Comparison of ENCODE assay signal across 12 cellular contexts in genomic region chr16:67489401-67490083, GRCh38. TPM values are rescaled to one million over a fixed set of nuclear protein-coding genes. Genes with fewer than 3 reads are reported as not detected.
A peak's percentile ranks its signal among the peaks of the same experiment; 100 is the strongest.
DNase-seq lines count a peak whose midpoint lies in the region; ATAC-seq and TF ChIP-seq lines count a peak whose summit lies in the region.
"Had no signal": no experiment of that assay in that cellular context is flagged by ENCODE, and none has a peak within 500 bp of the region (broad histone marks: within the 10 kb centered on the region; RNA-seq: fewer than 3 reads in every experiment).

No MANE protein-coding gene starts in this region.

- ATAC-seq in HG02759 (IDR thresholded peaks at IDR 0.05; ENCODE audit: unreplicated experiment) (peak; percentile 14), WTC11 (no peak)
- no peak for ATAC-seq in activated CD4-positive, CD25-positive, alpha-beta regulatory T cell treated with anti-CD3 and anti-CD28 coated beads, Interleukin-2, amount 50 U/mL, for 24 hours

- peaks cover 0 to 3% (median 0%) of the 10 kb centered on the region in 4 donors for H3K36me3 ChIP-seq in liver (ENCODE audit: control insufficient read depth in 4 of 4, insufficient read depth in 3 of 4, low read depth in 1 of 4, low read length in 3 of 4)
- H3K36me3 ChIP-seq in suprapubic skin, result peaks cover 9% of the 10 kb centered on the region

- H3K4me1 ChIP-seq in liver (ENCODE audit: control insufficient read depth in 4 of 4, insufficient read depth in 4 of 4, low read length in 3 of 4) (peaks cover 3 to 10% (median 8%) of the 10 kb centered on the region in 4 donors), suprapubic skin (peaks cover 13% of the 10 kb centered on the region)

- TF ChIP-seq RAD21 in liver (IDR thresholded peaks at IDR 0.05), result no peak

- H3K36me3 Mint-ChIP-seq in WTC11, result no peaks in the 10 kb centered on the region

- POLR2A ChIA-PET in WTC11 (lab: Charles Lee), result interaction anchor here (0.6 kb wide), 1 partner anchor 100 kb away, joined by 4 read pairs; no protein-coding TSS in a partner anchor

- CTCF ChIA-PET in WTC11 (lab: Charles Lee), result interaction anchor here (0.8 to 4.1 kb wide), 14 partner anchors 8 to 205 kb away, joined by 3 to 45 read pairs (median 4); partner anchors contain the start of gene ATP6V0D1

- no peak for DNase-seq in suprapubic skin (ENCODE audit: low spot score in 2 of 2)
- no peak for DNase-seq in WTC11 (ENCODE audit: low spot score)
- no peak for DNase-seq in NCI-H446 treated with DMSO at 0.1 percent for 48 hours (lab: John Stamatoyannopoulos, UW)
- DNase-seq: activated CD4-positive, alpha-beta T cell treated with anti-CD3 and anti-CD28 coated beads, Interleukin-2, amount 10 ng/mL, durations not matched to agents 24 days and 14 days; HFFc6 had no signal

- 43 to 61% (median 56%) methylated on average over 4 of the region's 4 CpGs for WGBS in adipose tissue, 3 donors
- 67% methylated on average over 4 of the region's 4 CpGs for WGBS in liver
- WGBS in suprapubic skin, result 72% methylated on average over 4 of the region's 4 CpGs

- H3K27ac ChIP-seq in adipose tissue (ENCODE audit: low read depth, low read length) (peak overlapping the region; percentile 60), liver (ENCODE audit: low read depth in 1 of 2, low read length in 2 of 2) (peak overlapping the region; percentile 43 to 78), suprapubic skin (peak overlapping the region; percentile 28)

- H3K27ac Mint-ChIP-seq in WTC11, result no peak overlapping the region
- H3K27ac Mint-ChIP-seq: activated CD4-positive, alpha-beta T cell treated with anti-CD3 and anti-CD28 coated beads, Interleukin-2, amount 10 ng/mL, durations not matched to agents 24 days and 14 days; HFFc6 had no signal

- peaks cover 11% of the 10 kb centered on the region for H3K4me1 Mint-ChIP-seq in WTC11

- no peak for TF ChIP-seq EP300 in suprapubic skin (IDR thresholded peaks at IDR 0.05)

- peaks cover 6% of the 10 kb centered on the region; the same call in 1 of the 2 replicates for H3K9me3 Mint-ChIP-seq in WTC11
- H3K9me3 Mint-ChIP-seq: activated CD4-positive, alpha-beta T cell treated with anti-CD3 and anti-CD28 coated beads, Interleukin-2, amount 10 ng/mL, durations not matched to agents 24 days and 14 days; HFFc6 had no signal

- no peak overlapping the region for H3K4me3 Mint-ChIP-seq in WTC11
- H3K4me3 Mint-ChIP-seq: activated CD4-positive, alpha-beta T cell treated with anti-CD3 and anti-CD28 coated beads, Interleukin-2, amount 10 ng/mL, durations not matched to agents 24 days and 14 days; HFFc6 had no signal

- H3K27me3 ChIP-seq in liver (ENCODE audit: control insufficient read depth in 4 of 4, insufficient read depth in 4 of 4, low read length in 3 of 4) (no peaks in the 10 kb centered on the region), suprapubic skin (no peaks in the 10 kb centered on the region)

- no peak overlapping the region for H3K9ac ChIP-seq in liver (ENCODE audit: low read depth in 1 of 2, low read length in 2 of 2)

- TF ChIP-seq CTCF in liver (IDR thresholded peaks at IDR 0.05; ENCODE audit: low read depth, low read length, missing input control) (no peak), suprapubic skin (IDR thresholded peaks at IDR 0.05) (no peak), WTC11 (IDR thresholded peaks at IDR 0.05) (no peak)

- peaks cover 100% of the 10 kb centered on the region for H3K27me3 Mint-ChIP-seq in WTC11 (ENCODE audit: low read depth)
- H3K27me3 Mint-ChIP-seq: activated CD4-positive, alpha-beta T cell treated with anti-CD3 and anti-CD28 coated beads, Interleukin-2, amount 10 ng/mL, durations not matched to agents 24 days and 14 days had no signal

- H3K4me3 ChIP-seq in liver (ENCODE audit: low read depth in 1 of 3, low read length in 3 of 3), result no peak overlapping the region
- H3K4me3 ChIP-seq in suprapubic skin, result no peak overlapping the region
- H3K4me3 ChIP-seq: lung had no signal

- TF ChIP-seq POLR2A in suprapubic skin (IDR thresholded peaks at IDR 0.05), result no peak

- H3K9me3 ChIP-seq in liver (ENCODE audit: control insufficient read depth in 4 of 4, low read length in 3 of 4), result no peaks in the 10 kb centered on the region
- H3K9me3 ChIP-seq in suprapubic skin, result no peaks in the 10 kb centered on the region

TF ChIP-seq in liver, 16 proteins besides CTCF, POLR2A, EP300 and RAD21:
- TF ChIP-seq RXRA (IDR thresholded peaks at IDR 0.05) (peak; percentile 66 to 72), SP1 (IDR thresholded peaks at IDR 0.05) (no peak), NR2F2 (IDR thresholded peaks at IDR 0.05) (peak; percentile 93)
TF ChIP-seq in liver: peak in this region for 2.

TF ChIP-seq in WTC11, 78 proteins besides CTCF, POLR2A, EP300 and RAD21:
- TF ChIP-seq, protein P1, sequence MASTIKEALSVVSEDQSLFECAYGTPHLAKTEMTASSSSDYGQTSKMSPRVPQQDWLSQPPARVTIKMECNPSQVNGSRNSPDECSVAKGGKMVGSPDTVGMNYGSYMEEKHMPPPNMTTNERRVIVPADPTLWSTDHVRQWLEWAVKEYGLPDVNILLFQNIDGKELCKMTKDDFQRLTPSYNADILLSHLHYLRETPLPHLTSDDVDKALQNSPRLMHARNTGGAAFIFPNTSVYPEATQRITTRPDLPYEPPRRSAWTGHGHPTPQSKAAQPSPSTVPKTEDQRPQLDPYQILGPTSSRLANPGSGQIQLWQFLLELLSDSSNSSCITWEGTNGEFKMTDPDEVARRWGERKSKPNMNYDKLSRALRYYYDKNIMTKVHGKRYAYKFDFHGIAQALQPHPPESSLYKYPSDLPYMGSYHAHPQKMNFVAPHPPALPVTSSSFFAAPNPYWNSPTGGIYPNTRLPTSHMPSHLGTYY (CRISPR knock-in tag; IDR thresholded peaks at IDR 0.05), result no peak
- TF ChIP-seq, protein P2, sequence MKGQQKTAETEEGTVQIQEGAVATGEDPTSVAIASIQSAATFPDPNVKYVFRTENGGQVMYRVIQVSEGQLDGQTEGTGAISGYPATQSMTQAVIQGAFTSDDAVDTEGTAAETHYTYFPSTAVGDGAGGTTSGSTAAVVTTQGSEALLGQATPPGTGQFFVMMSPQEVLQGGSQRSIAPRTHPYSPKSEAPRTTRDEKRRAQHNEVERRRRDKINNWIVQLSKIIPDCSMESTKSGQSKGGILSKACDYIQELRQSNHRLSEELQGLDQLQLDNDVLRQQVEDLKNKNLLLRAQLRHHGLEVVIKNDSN (CRISPR knock-in tag; IDR thresholded peaks at IDR 0.05), result no peak
- TF ChIP-seq NR3C1 (CRISPR knock-in tag; conservative IDR thresholded peaks at IDR 0.05; ENCODE audit: low read depth) (no peak), ZNF396 (CRISPR knock-in tag; IDR thresholded peaks at IDR 0.05; ENCODE audit: borderline replicate concordance) (no peak)

RNA-seq across cellular contexts. Expression of gene AGRP, which starts 6.2 kb away (rescaled TPM):
- polyA plus RNA-seq in adipose tissue (under 1 TPM in 1 of 3 donors, not detected in 2; 0.09 TPM), liver (under 1 TPM; 0.18 to 0.50 TPM)
- total RNA-seq in liver (not detected), suprapubic skin (not detected), WTC11 (2021) (not detected in 3 replicates)
- total RNA-seq: activated CD4-positive, alpha-beta T cell treated with anti-CD3 and anti-CD28 coated beads, Interleukin-2, amount 10 ng/mL, durations not matched to agents 24 days and 14 days; Daoy; fibroblast of lung; HFFc6 had no signal
- polyA plus RNA-seq: fibroblast of lung had no signal

RNA-seq across cellular contexts. Expression of gene ATP6V0D1, which starts 8.6 kb away (rescaled TPM):
- polyA plus RNA-seq in adipose tissue (10 to 100 TPM; 34.0 to 77.2 (median 67.3) TPM), liver (10 to 100 TPM; 47.6 to 59.9 TPM)
- total RNA-seq in liver (10 to 100 TPM; 73.2 to 80.2 TPM), suprapubic skin (100 to 1,000 TPM in 3 of 4 donors, 10 to 100 TPM in 1; 90.0 to 134 (median 110) TPM), WTC11 (2021) (32.5 to 44.1 TPM (median 33.8 TPM) in 3 replicates)

RNA-seq across cellular contexts. Expression of gene RIPOR1, which starts 39.1 kb away (rescaled TPM):
- polyA plus RNA-seq in adipose tissue (10 to 100 TPM; 26.1 to 74.9 (median 61.1) TPM), liver (10 to 100 TPM in 1 of 2 donors, 1 to 10 TPM in 1; 7.6 to 13.8 TPM)
- total RNA-seq in liver (10 to 100 TPM; 16.8 to 25.2 TPM), suprapubic skin (10 to 100 TPM; 20.6 to 41.5 (median 28.3) TPM), WTC11 (2021) (14.9 to 15.9 TPM (median 15.5 TPM) in 3 replicates)

RNA-seq across cellular contexts. Expression of gene HSD11B2, which starts 58.6 kb away (rescaled TPM):
- polyA plus RNA-seq in adipose tissue (1 to 10 TPM; 1.3 to 5.4 (median 2.4) TPM), liver (1 to 10 TPM; 1.8 to 2.7 TPM)
- total RNA-seq in liver (1 to 10 TPM in 1 of 2 donors, under 1 TPM in 1; 0.51 to 6.7 TPM), suprapubic skin (100 to 1,000 TPM in 1 of 4 donors, 10 to 100 TPM in 3; 45.6 to 164 (median 69.1) TPM), WTC11 (2021) (33.4 to 38.3 TPM (median 36.4 TPM) in 3 replicates)
- total RNA-seq: Daoy, fibroblast of lung, HFFc6 had no signal
